8 cellular contexts compared by ENCODE assay signal in the genomic region with DNA sequence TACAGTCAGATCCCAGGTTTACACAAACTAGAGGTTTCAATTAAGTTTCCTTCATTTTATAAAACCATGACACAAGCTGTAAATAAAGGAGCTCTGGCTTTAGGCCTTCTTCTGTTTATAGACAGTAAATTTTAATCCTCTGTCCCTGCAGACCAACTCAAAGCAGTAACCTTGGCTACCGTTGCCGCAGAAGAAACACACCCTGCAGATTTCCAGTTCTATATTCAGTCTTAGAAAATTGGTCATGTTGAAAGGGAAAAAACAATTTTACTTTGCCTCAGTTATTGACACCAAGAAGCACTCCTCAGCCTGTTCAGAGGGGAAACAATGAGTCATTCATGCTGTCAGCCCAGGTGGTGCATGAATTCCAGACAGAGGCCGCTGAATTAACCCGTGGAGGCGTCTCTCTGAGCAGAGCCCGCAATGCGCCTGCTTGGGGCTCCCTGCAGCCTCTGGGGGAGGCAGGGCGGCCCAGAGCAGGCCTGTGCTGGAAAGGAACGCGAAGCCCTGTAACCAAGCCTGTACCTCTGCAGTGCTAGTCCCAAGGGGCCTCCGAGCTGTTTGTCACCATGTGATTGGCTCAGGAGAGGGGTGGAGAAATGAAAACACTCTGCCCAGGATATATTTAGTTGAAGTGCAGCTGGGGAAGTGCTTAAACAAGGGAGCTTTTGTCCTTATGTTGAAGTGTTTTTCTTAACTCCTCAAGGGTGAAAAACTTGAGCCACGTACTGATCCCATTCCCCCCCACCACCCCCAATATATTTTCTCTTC.
DNase-seq lines count a peak whose midpoint lies in the region; ATAC-seq, FAIRE-seq and TF ChIP-seq lines count a peak whose summit lies in the region.

No MANE protein-coding gene starts in this region.

- H3K4me3 Mint-ChIP-seq in activated T-helper 1 cell treated with anti-CD3 and anti-CD28 coated beads, Interleukin-12 subunit alpha, Interleukin-12 subunit beta, Interleukin-2, Interleukin-4 antibody, amounts not matched to agents 30 ng/mL and 10 ng/mL and 1 ng/mL, durations not matched to agents 14 hours and 24 hours and 36 hours: peak overlapping the region; percentile 74
- H3K4me3 Mint-ChIP-seq in natural killer cell treated with Interleukin-12 subunit alpha and Interleukin-12 subunit beta and Interleukin-15 and Interleukin-18, amount 100 ng/mL, for 72 hours: peak overlapping the region; percentile 79

- peak overlapping the region; percentile 99 for H3K27ac Mint-ChIP-seq in activated T-helper 1 cell treated with anti-CD3 and anti-CD28 coated beads, Interleukin-12 subunit alpha, Interleukin-12 subunit beta, Interleukin-2, Interleukin-4 antibody, amounts not matched to agents 30 ng/mL and 10 ng/mL and 1 ng/mL, durations not matched to agents 14 hours and 24 hours and 36 hours
- H3K27ac Mint-ChIP-seq in natural killer cell treated with Interleukin-12 subunit alpha and Interleukin-12 subunit beta and Interleukin-15 and Interleukin-18, amount 100 ng/mL, for 72 hours: peak overlapping the region; percentile 98

- no peaks in the 10 kb centered on the region for H3K27me3 Mint-ChIP-seq in activated T-helper 1 cell treated with anti-CD3 and anti-CD28 coated beads, Interleukin-12 subunit alpha, Interleukin-12 subunit beta, Interleukin-2, Interleukin-4 antibody, amounts not matched to agents 30 ng/mL and 10 ng/mL and 1 ng/mL, durations not matched to agents 14 hours and 24 hours and 36 hours (ENCODE audit: insufficient read depth)
- no peaks in the 10 kb centered on the region for H3K27me3 Mint-ChIP-seq in natural killer cell treated with Interleukin-12 subunit alpha and Interleukin-12 subunit beta and Interleukin-15 and Interleukin-18, amount 100 ng/mL, for 72 hours

- H4K20me1 ChIP-seq in DND-41 (ENCODE audit: insufficient read depth, low read length) (no peaks in the 10 kb centered on the region), GM23248 (ENCODE audit: insufficient read depth) (no peaks in the 10 kb centered on the region), Karpas-422 (ENCODE audit: insufficient read depth, low read depth, low read length) (no peaks in the 10 kb centered on the region)

- H2AFZ ChIP-seq in DND-41 (ENCODE audit: low read depth, low read length): peak overlapping the region; percentile 49
- peak overlapping the region; percentile 80 for H2AFZ ChIP-seq in GM23248
- H2AFZ ChIP-seq in Karpas-422 (ENCODE audit: low read length): no peak overlapping the region

- WGBS in GM23248 (ENCODE audit: low coverage in 1 of 2, low lambda C conversion rate in 2 of 2, missing lambda C conversion rate in 2 of 2), 2 experiments: 1 to 3% methylated on average over 12 of the region's 12 CpGs

- no peaks in the 10 kb centered on the region for H3K36me3 ChIP-seq in DND-41 (ENCODE audit: insufficient read depth, low read length)
- no peaks in the 10 kb centered on the region for H3K36me3 ChIP-seq in GM23248 (ENCODE audit: low read depth)
- no peaks in the 10 kb centered on the region for H3K36me3 ChIP-seq in Karpas-422 (ENCODE audit: insufficient read depth, low read length)

- intact Hi-C loops in activated T-helper 1 cell treated with anti-CD3 and anti-CD28 coated beads, Interleukin-12 subunit alpha, Interleukin-12 subunit beta, Interleukin-2, Interleukin-4 antibody, amounts not matched to agents 30 ng/mL and 10 ng/mL and 1 ng/mL, durations not matched to agents 14 hours and 24 hours and 36 hours (cut with micrococcal nuclease): loop anchor here (1.0 kb wide), 8 partner anchors 11 to 83 kb away; no protein-coding TSS in a partner anchor

- peaks cover 50% of the 10 kb centered on the region for H3K4me1 Mint-ChIP-seq in activated T-helper 1 cell treated with anti-CD3 and anti-CD28 coated beads, Interleukin-12 subunit alpha, Interleukin-12 subunit beta, Interleukin-2, Interleukin-4 antibody, amounts not matched to agents 30 ng/mL and 10 ng/mL and 1 ng/mL, durations not matched to agents 14 hours and 24 hours and 36 hours (ENCODE audit: low read depth)
- H3K4me1 Mint-ChIP-seq in natural killer cell treated with Interleukin-12 subunit alpha and Interleukin-12 subunit beta and Interleukin-15 and Interleukin-18, amount 100 ng/mL, for 72 hours (ENCODE audit: low read depth in 2 of 2): peaks cover 25 to 32% of the 10 kb centered on the region in 2 donors

- peak; percentile 96 for DNase-seq in DND-41
- peak; percentile 92 for DNase-seq in GM23248
- DNase-seq in Karpas-422: peak; percentile 99
- DNase-seq in RCC 7860 (ENCODE audit: low spot score): peak; percentile 89
- DNase-seq in activated T-helper 1 cell treated with anti-CD3 and anti-CD28 coated beads, Interleukin-12 subunit alpha, Interleukin-12 subunit beta, Interleukin-2, Interleukin-4 antibody, amounts not matched to agents 30 ng/mL and 10 ng/mL and 1 ng/mL, durations not matched to agents 14 hours and 24 hours and 36 hours (ENCODE audit: low spot score): peak; percentile 90
- peak; percentile 97 for DNase-seq in fibroblast of gingiva (ENCODE audit: low read depth)
- DNase-seq in natural killer cell treated with Interleukin-12 subunit alpha and Interleukin-12 subunit beta and Interleukin-15 and Interleukin-18, amount 100 ng/mL, for 72 hours (ENCODE audit: low spot score): peak; percentile 86
- peak; percentile 88 for DNase-seq in stimulated activated naive CD4-positive, alpha-beta T cell treated with Interleukin-2 at 50 U/mL for 16 hours (lab: John Stamatoyannopoulos, UW)

- ATAC-seq in DND-41 (ENCODE audit: insufficient read depth, low read depth): peak; percentile 98
- ATAC-seq in natural killer cell treated with Interleukin-12 subunit alpha and Interleukin-12 subunit beta and Interleukin-15 and Interleukin-18, amount 100 ng/mL, for 72 hours: peak; percentile 95 to 96

- no peaks in the 10 kb centered on the region for H3K9me3 Mint-ChIP-seq in activated T-helper 1 cell treated with anti-CD3 and anti-CD28 coated beads, Interleukin-12 subunit alpha, Interleukin-12 subunit beta, Interleukin-2, Interleukin-4 antibody, amounts not matched to agents 30 ng/mL and 10 ng/mL and 1 ng/mL, durations not matched to agents 14 hours and 24 hours and 36 hours
- H3K9me3 Mint-ChIP-seq in natural killer cell treated with Interleukin-12 subunit alpha and Interleukin-12 subunit beta and Interleukin-15 and Interleukin-18, amount 100 ng/mL, for 72 hours: no peaks in the 10 kb centered on the region

- in situ Hi-C loops in GM23248 (cut with MboI): no loop called here

- H3K9ac ChIP-seq in DND-41 (ENCODE audit: low read depth, low read length) (peak overlapping the region; percentile 77), GM23248 (peak overlapping the region; percentile 74), Karpas-422 (ENCODE audit: low read length) (peak overlapping the region; percentile 68)

- TF ChIP-seq CTCF in DND-41 (IDR thresholded peaks at IDR 0.05; ENCODE audit: borderline replicate concordance, extremely low read depth, low read length, poor library complexity, severe bottlenecking): no peak

- H3K4me1 ChIP-seq in DND-41 (ENCODE audit: insufficient read depth, low read length) (peaks cover 35% of the 10 kb centered on the region), GM23248 (ENCODE audit: insufficient read depth) (peaks cover 33% of the 10 kb centered on the region), Karpas-422 (ENCODE audit: low read length) (peaks cover 51% of the 10 kb centered on the region)

- peak overlapping the region; percentile 97 for H3K27ac ChIP-seq in DND-41 (ENCODE audit: low read length)
- H3K27ac ChIP-seq in GM23248: peak overlapping the region; percentile 86
- peak overlapping the region; percentile 99 for H3K27ac ChIP-seq in Karpas-422 (ENCODE audit: low read length)

- H3K9me2 ChIP-seq in GM23248 (ENCODE audit: insufficient read depth) (no peaks in the 10 kb centered on the region), Karpas-422 (replicated peaks; ENCODE audit: insufficient read depth, low read length) (no peaks in the 10 kb centered on the region)

- H3K4me3 ChIP-seq in DND-41 (ENCODE audit: low read depth in 1 of 2, low read length in 2 of 2): peak overlapping the region in 1 of 2 experiments; percentile 46; a peak in 3 of 4 replicates
- peak overlapping the region; percentile 54 for H3K4me3 ChIP-seq in GM23248
- peak overlapping the region; percentile 61 for H3K4me3 ChIP-seq in Karpas-422 (ENCODE audit: low read length)

- peak; percentile 87 for FAIRE-seq in RCC 7860 (lab: Jason Lieb, UNC)

- H3K79me2 ChIP-seq in DND-41 (ENCODE audit: insufficient read depth, low read length) (peaks cover 5% of the 10 kb centered on the region), GM23248 (ENCODE audit: insufficient read depth) (no peaks in the 10 kb centered on the region), Karpas-422 (ENCODE audit: low read length) (no peaks in the 10 kb centered on the region)

- H3K9me3 ChIP-seq in DND-41 (ENCODE audit: insufficient read depth, low read length, severe bottlenecking) (no peaks in the 10 kb centered on the region), GM23248 (ENCODE audit: low read depth) (no peaks in the 10 kb centered on the region), Karpas-422 (ENCODE audit: low read length) (no peaks in the 10 kb centered on the region)

- H3F3A ChIP-seq in GM23248 (ENCODE audit: insufficient read depth): peaks cover 31% of the 10 kb centered on the region

- H3K4me2 ChIP-seq in DND-41 (ENCODE audit: insufficient read depth, low read length) (peak overlapping the region; percentile 65), GM23248 (ENCODE audit: unreplicated experiment) (peak overlapping the region; percentile 77), Karpas-422 (ENCODE audit: low read depth, low read length, poor library complexity, severe bottlenecking) (peak overlapping the region; percentile 93)

- H3K36me3 Mint-ChIP-seq in activated T-helper 1 cell treated with anti-CD3 and anti-CD28 coated beads, Interleukin-12 subunit alpha, Interleukin-12 subunit beta, Interleukin-2, Interleukin-4 antibody, amounts not matched to agents 30 ng/mL and 10 ng/mL and 1 ng/mL, durations not matched to agents 14 hours and 24 hours and 36 hours (ENCODE audit: low read depth): no peaks in the 10 kb centered on the region
- H3K36me3 Mint-ChIP-seq in natural killer cell treated with Interleukin-12 subunit alpha and Interleukin-12 subunit beta and Interleukin-15 and Interleukin-18, amount 100 ng/mL, for 72 hours: no peaks in the 10 kb centered on the region

- H3K27me3 ChIP-seq in DND-41 (ENCODE audit: insufficient read depth, low read length, poor library complexity): no peaks in the 10 kb centered on the region
- no peaks in the 10 kb centered on the region for H3K27me3 ChIP-seq in GM23248 (replicated peaks; ENCODE audit: insufficient read depth)
- no peaks in the 10 kb centered on the region for H3K27me3 ChIP-seq in Karpas-422 (ENCODE audit: low read length)
